ENCODE assay signal across 10 cellular contexts in genomic region chr5:997001-997474, GRCh38. TPM values are rescaled to one million over a fixed set of nuclear protein-coding genes. Genes with fewer than 3 reads are reported as not detected.
DNase-seq lines count a peak whose midpoint lies in the region; ATAC-seq and TF ChIP-seq lines count a peak whose summit lies in the region.
"Had no signal": no experiment of that assay in that cellular context is flagged by ENCODE, and none has a peak within 500 bp of the region (broad histone marks: within the 10 kb centered on the region; RNA-seq: fewer than 3 reads in every experiment).

No MANE protein-coding gene starts in this region.

- ATAC-seq in RWPE2 (ENCODE audit: low read depth): 0 out of 3 replicates have a peak, but pooled peaks have one; percentile 47
- no peak for ATAC-seq in GM18519 (IDR thresholded peaks at IDR 0.05; ENCODE audit: low FRiP score, unreplicated experiment)
- no peak for ATAC-seq in HG02759 (IDR thresholded peaks at IDR 0.05; ENCODE audit: unreplicated experiment)
- no peak for ATAC-seq in GM21786 (IDR thresholded peaks at IDR 0.05; ENCODE audit: unreplicated experiment)

- DNase-seq in NCI-H748 (lab: John Stamatoyannopoulos, UW; ENCODE audit: unreplicated experiment) (peak; percentile 66), NCI-H748 treated with DMSO at 0.1 percent for 48 hours (lab: John Stamatoyannopoulos, UW) (no peak), RWPE2 (ENCODE audit: low spot score) (peak; percentile 47), fibroblast of the aortic adventitia (ENCODE audit: low read depth) (peak; percentile 50), retina (peak; percentile 8)
- DNase-seq: effector memory CD4-positive, alpha-beta T cell; naive B cell had no signal

- H3K36me3 ChIP-seq in RWPE2 (ENCODE audit: low read depth): no peaks in the 10 kb centered on the region

- H3K4me3 ChIP-seq in RWPE2 (ENCODE audit: severe bottlenecking) (no peak overlapping the region), fibroblast of the aortic adventitia (ENCODE audit: low read depth, low read length) (peak overlapping the region; percentile 17)

- H3K9me3 ChIP-seq in RWPE2 (ENCODE audit: severe bottlenecking): no peaks in the 10 kb centered on the region

- no peak overlapping the region for H3K27ac ChIP-seq in RWPE2 (ENCODE audit: poor library complexity, severe bottlenecking)

- TF ChIP-seq CTCF in RWPE2 (IDR thresholded peaks at IDR 0.05; ENCODE audit: poor library complexity, severe bottlenecking): no peak
- no peak for TF ChIP-seq CTCF in fibroblast of the aortic adventitia (IDR thresholded peaks at IDR 0.05; ENCODE audit: insufficient read depth, low read length)

- no peaks in the 10 kb centered on the region for H3K4me1 ChIP-seq in RWPE2 (ENCODE audit: insufficient read depth, poor library complexity, severe bottlenecking)

- peaks cover 45% of the 10 kb centered on the region for H3K27me3 ChIP-seq in RWPE2 (ENCODE audit: insufficient read depth, poor library complexity, severe bottlenecking)

RNA-seq across cellular contexts. Expression of gene NKD2, which starts 11.6 kb away (rescaled TPM):
- 0.81 TPM in 1 of 2 replicates, not detected in the other for total RNA-seq in fibroblast of the aortic adventitia (ENCODE audit: low replicate concordance)
